In genomic region chr16:79559532-79559931, GRCh38 we compare ENCODE assay signal across 39 cellular contexts.
"Had no signal": no experiment of that assay in that cellular context is flagged by ENCODE, and none has a peak within 500 bp of the region (broad histone marks: within the 10 kb centered on the region; RNA-seq: fewer than 3 reads in every experiment).

No MANE protein-coding gene starts in this region.

- H3K9me3 ChIP-seq: adrenal gland, body of pancreas, breast epithelium had no signal

- H3K27ac ChIP-seq: adrenal gland, body of pancreas, brain microvascular endothelial cell, breast epithelium, cardiac muscle cell, VCaP had no signal

- H3K4me1 ChIP-seq: adrenal gland, body of pancreas, breast epithelium had no signal

- H3K27me3 Mint-ChIP-seq: activated CD4-positive, alpha-beta memory T cell treated with anti-CD3 and anti-CD28 coated beads for 36 hours; activated T-helper 17 cell treated with anti-CD3 and anti-CD28 coated beads, Interleukin-2, amount 50 U/mL, for 72 hours had no signal

- H3K4me3 Mint-ChIP-seq: activated B cell treated with CpG ODN at 0.5 μM for 24 hours; activated CD4-positive, alpha-beta memory T cell treated with anti-CD3 and anti-CD28 coated beads for 36 hours; activated CD4-positive, alpha-beta T cell treated with anti-CD3 and anti-CD28 coated beads, Interleukin-2, amount 10 ng/mL, durations not matched to agents 24 days and 14 days; activated CD8-positive, alpha-beta T cell treated with anti-CD3 and anti-CD28 coated beads for 36 hours; activated naive CD4-positive, alpha-beta T cell treated with anti-CD3 and anti-CD28 coated beads for 36 hours; activated naive CD8-positive, alpha-beta T cell treated with anti-CD3 and anti-CD28 coated beads for 36 hours; activated T-cell treated with anti-CD3 and anti-CD28 coated beads, Interleukin-2, amount 50 U/mL, for 4 hours; activated T-cell treated with anti-CD3 and anti-CD28 coated beads, Interleukin-2, amount 50 U/mL, for 72 hours; activated T-helper 1 cell treated with anti-CD3 and anti-CD28 coated beads, Interleukin-12 subunit alpha, Interleukin-12 subunit beta, Interleukin-2, Interleukin-4 antibody, amounts not matched to agents 30 ng/mL and 10 ng/mL and 1 ng/mL, durations not matched to agents 14 hours and 24 hours and 36 hours; activated T-helper 17 cell treated with anti-CD3 and anti-CD28 coated beads, Interleukin-2, amount 50 U/mL, for 72 hours; central memory CD8-positive, alpha-beta T cell; T-cell; T-helper 2 cell treated with Interferon-gamma antibody and Interleukin-4, amounts not matched to agents 5 μg/mL and 100 μg/mL, for 36 hours had no signal

- ATAC-seq: activated CD8-positive, alpha-beta T cell treated with anti-CD3 and anti-CD28 coated beads for 36 hours; activated naive CD4-positive, alpha-beta T cell treated with anti-CD3 and anti-CD28 coated beads, Interleukin-2, amount 50 U/mL, for 72 hours; activated T-cell treated with anti-CD3 and anti-CD28 coated beads, Interleukin-2, amount 50 U/mL, for 4 hours; activated T-cell treated with anti-CD3 and anti-CD28 coated beads, Interleukin-2, amount 50 U/mL, for 72 hours; activated T-helper 17 cell treated with anti-CD3 and anti-CD28 coated beads, Interleukin-2, amount 50 U/mL, for 72 hours; body of pancreas; T-cell had no signal

- FAIRE-seq: astrocyte, TTC549 had no signal

- H3K36me3 ChIP-seq: adrenal gland, brain microvascular endothelial cell, breast epithelium, cardiac muscle cell had no signal

- H3K36me3 Mint-ChIP-seq: activated CD4-positive, alpha-beta memory T cell treated with anti-CD3 and anti-CD28 coated beads for 36 hours; activated naive CD8-positive, alpha-beta T cell treated with anti-CD3 and anti-CD28 coated beads for 36 hours; T-cell had no signal

- DNase-seq: activated B cell treated with CpG ODN at 0.5 μM for 24 hours; activated CD4-positive, alpha-beta memory T cell treated with anti-CD3 and anti-CD28 coated beads for 36 hours; activated CD4-positive, alpha-beta T cell treated with anti-CD3 and anti-CD28 coated beads for 4 hours; activated CD4-positive, alpha-beta T cell treated with anti-CD3 and anti-CD28 coated beads, Interleukin-2, amount 10 ng/mL, durations not matched to agents 24 days and 14 days; activated CD4-positive, alpha-beta T cell treated with anti-CD3 and anti-CD28 coated beads, Interleukin-2, amount 50 U/mL, for 1 hour; activated CD4-positive, alpha-beta T cell treated with anti-CD3 and anti-CD28 coated beads, Interleukin-2, amount 50 U/mL, for 4 hours; activated CD4-positive, CD25-positive, alpha-beta regulatory T cell treated with anti-CD3 and anti-CD28 coated beads, Interleukin-2, amount 50 U/mL, for 72 hours; activated CD8-positive, alpha-beta memory T cell treated with anti-CD3 and anti-CD28 coated beads, Interleukin-2, amount 50 U/mL, for 4 hours; activated CD8-positive, alpha-beta T cell treated with anti-CD3 and anti-CD28 coated beads for 36 hours; activated effector memory CD4-positive, alpha-beta T cell treated with anti-CD3 and anti-CD28 coated beads, Interleukin-2, amount 50 U/mL, for 16 hours; activated gamma-delta T cell treated with Interleukin-2 at 50 U/mL for 16 hours; activated naive CD4-positive, alpha-beta T cell; activated naive CD4-positive, alpha-beta T cell treated with anti-CD3 and anti-CD28 coated beads for 36 hours; activated naive CD4-positive, alpha-beta T cell treated with anti-CD3 and anti-CD28 coated beads, Interleukin-2, amount 50 U/mL, for 16 hours; activated naive CD8-positive, alpha-beta T cell treated with anti-CD3 and anti-CD28 coated beads for 36 hours; activated T-cell treated with anti-CD3 and anti-CD28 coated beads for 4 hours; activated T-cell treated with anti-CD3 and anti-CD28 coated beads, Interleukin-2, amount 50 U/mL, for 1 hour; activated T-cell treated with anti-CD3 and anti-CD28 coated beads, Interleukin-2, amount 50 U/mL, for 4 hours; activated T-cell treated with anti-CD3 and anti-CD28 coated beads, Interleukin-2, amount 50 U/mL, for 72 hours; adrenal gland; amniotic stem cell; aorta; body of pancreas; brain microvascular endothelial cell; caudate nucleus; cerebellar nuclear complex; T-cell; T-helper 2 cell; T-helper 9 cell had no signal

- H3K4me3 ChIP-seq: adrenal gland, body of pancreas, breast epithelium, cardiac muscle cell had no signal

- H3K4me1 Mint-ChIP-seq: activated B cell treated with CpG ODN at 0.5 μM for 24 hours; activated CD4-positive, alpha-beta T cell treated with anti-CD3 and anti-CD28 coated beads, Interleukin-2, amount 10 ng/mL, durations not matched to agents 24 days and 14 days; activated naive CD8-positive, alpha-beta T cell treated with anti-CD3 and anti-CD28 coated beads for 36 hours; activated T-helper 17 cell treated with anti-CD3 and anti-CD28 coated beads, Interleukin-2, amount 50 U/mL, for 72 hours; central memory CD8-positive, alpha-beta T cell; T-cell had no signal

- H3K27ac Mint-ChIP-seq: activated B cell treated with CpG ODN at 0.5 μM for 24 hours; activated CD4-positive, alpha-beta memory T cell treated with anti-CD3 and anti-CD28 coated beads for 36 hours; activated CD4-positive, alpha-beta T cell treated with anti-CD3 and anti-CD28 coated beads, Interleukin-2, amount 10 ng/mL, durations not matched to agents 24 days and 14 days; activated CD8-positive, alpha-beta T cell treated with anti-CD3 and anti-CD28 coated beads for 36 hours; activated naive CD4-positive, alpha-beta T cell treated with anti-CD3 and anti-CD28 coated beads for 36 hours; activated naive CD4-positive, alpha-beta T cell treated with anti-CD3 and anti-CD28 coated beads, Interleukin-2, amount 50 U/mL, for 72 hours; activated naive CD8-positive, alpha-beta T cell treated with anti-CD3 and anti-CD28 coated beads for 36 hours; activated T-cell treated with anti-CD3 and anti-CD28 coated beads, Interleukin-2, amount 50 U/mL, for 72 hours; activated T-helper 1 cell treated with anti-CD3 and anti-CD28 coated beads, Interleukin-12 subunit alpha, Interleukin-12 subunit beta, Interleukin-2, Interleukin-4 antibody, amounts not matched to agents 30 ng/mL and 10 ng/mL and 1 ng/mL, durations not matched to agents 14 hours and 24 hours and 36 hours; activated T-helper 17 cell treated with anti-CD3 and anti-CD28 coated beads, Interleukin-2, amount 50 U/mL, for 72 hours; T-cell; T-helper 2 cell treated with Interferon-gamma antibody and Interleukin-4, amounts not matched to agents 5 μg/mL and 100 μg/mL, for 36 hours had no signal

- H3K27me3 ChIP-seq: adrenal gland, body of pancreas, brain microvascular endothelial cell, breast epithelium, cardiac muscle cell had no signal
